ENCODE assay signal across 35 cellular contexts in genomic region chr20:60486345-60486744, GRCh38.
"Had no signal": no experiment of that assay in that cellular context is flagged by ENCODE, and none has a peak within 500 bp of the region (broad histone marks: within the 10 kb centered on the region; RNA-seq: fewer than 3 reads in every experiment).

No MANE protein-coding gene starts in this region.

- H3K4me1 ChIP-seq: Peyer's patch, SJSA1 had no signal

- H3K36me3 ChIP-seq: Peyer's patch, SJSA1 had no signal

- H3K27ac Mint-ChIP-seq: activated B cell treated with CpG ODN at 0.5 μM for 24 hours; activated CD4-positive, alpha-beta memory T cell treated with anti-CD3 and anti-CD28 coated beads for 36 hours; activated CD8-positive, alpha-beta memory T cell treated with anti-CD3 and anti-CD28 coated beads, Interleukin-2, amount 10 ng/mL, durations not matched to agents 7 days and 5 days; activated naive CD4-positive, alpha-beta T cell treated with anti-CD3 and anti-CD28 coated beads, Interleukin-2, amount 10 ng/mL, durations not matched to agents 7 days and 5 days; activated naive CD8-positive, alpha-beta T cell treated with anti-CD3 and anti-CD28 coated beads for 36 hours had no signal

- H3K36me3 Mint-ChIP-seq: activated CD4-positive, alpha-beta memory T cell treated with anti-CD3 and anti-CD28 coated beads for 36 hours; activated CD8-positive, alpha-beta memory T cell treated with anti-CD3 and anti-CD28 coated beads, Interleukin-2, amount 10 ng/mL, durations not matched to agents 7 days and 5 days; activated naive CD4-positive, alpha-beta T cell treated with anti-CD3 and anti-CD28 coated beads, Interleukin-2, amount 10 ng/mL, durations not matched to agents 7 days and 5 days; activated naive CD8-positive, alpha-beta T cell treated with anti-CD3 and anti-CD28 coated beads for 36 hours had no signal

- H3K27ac ChIP-seq: Peyer's patch, SJSA1, VCaP had no signal

- H3K4me3 Mint-ChIP-seq: activated B cell treated with CpG ODN at 0.5 μM for 24 hours; activated CD4-positive, alpha-beta memory T cell treated with anti-CD3 and anti-CD28 coated beads for 36 hours; activated CD8-positive, alpha-beta memory T cell treated with anti-CD3 and anti-CD28 coated beads, Interleukin-2, amount 10 ng/mL, durations not matched to agents 7 days and 5 days; activated naive CD4-positive, alpha-beta T cell treated with anti-CD3 and anti-CD28 coated beads, Interleukin-2, amount 10 ng/mL, durations not matched to agents 7 days and 5 days; activated naive CD8-positive, alpha-beta T cell treated with anti-CD3 and anti-CD28 coated beads for 36 hours had no signal

- H3K9me3 Mint-ChIP-seq: activated CD4-positive, alpha-beta memory T cell treated with anti-CD3 and anti-CD28 coated beads for 36 hours; activated naive CD4-positive, alpha-beta T cell treated with anti-CD3 and anti-CD28 coated beads, Interleukin-2, amount 10 ng/mL, durations not matched to agents 7 days and 5 days; activated naive CD8-positive, alpha-beta T cell treated with anti-CD3 and anti-CD28 coated beads for 36 hours had no signal

- DNase-seq: activated B cell treated with CpG ODN at 0.5 μM for 24 hours; activated CD4-positive, alpha-beta memory T cell treated with anti-CD3 and anti-CD28 coated beads for 36 hours; activated CD4-positive, alpha-beta T cell treated with anti-CD3 and anti-CD28 coated beads for 4 hours; activated CD4-positive, alpha-beta T cell treated with anti-CD3 and anti-CD28 coated beads, Interleukin-2, amount 50 U/mL, for 1 hour; activated CD4-positive, CD25-positive, alpha-beta regulatory T cell treated with anti-CD3 and anti-CD28 coated beads, Interleukin-2, amount 50 U/mL, for 72 hours; activated CD8-positive, alpha-beta memory T cell treated with anti-CD3 and anti-CD28 coated beads for 24 hours; activated CD8-positive, alpha-beta memory T cell treated with anti-CD3 and anti-CD28 coated beads, Interleukin-2, amount 10 ng/mL, durations not matched to agents 7 days and 5 days; activated CD8-positive, alpha-beta memory T cell treated with anti-CD3 and anti-CD28 coated beads, Interleukin-2, amount 50 U/mL, for 48 hours; activated effector memory CD4-positive, alpha-beta T cell treated with Interleukin-2 at 50 U/mL for 16 hours; activated naive CD4-positive, alpha-beta T cell treated with anti-CD3 and anti-CD28 coated beads, Interleukin-2, amount 10 ng/mL, durations not matched to agents 7 days and 5 days; activated naive CD8-positive, alpha-beta T cell treated with anti-CD3 and anti-CD28 coated beads for 36 hours; activated T-cell treated with anti-CD3 and anti-CD28 coated beads, Interleukin-2, amount 50 U/mL, for 48 hours; amniotic stem cell; aorta; Karpas-422; NCI-H1048; NCI-H1436; NCI-H1694 treated with DMSO at 0.1 percent for 48 hours; NCI-H2029 treated with DMSO at 0.1 percent for 48 hours; NCI-H2107; NCI-H2171; NCI-H510A; NCI-H526; NCI-H748 treated with DMSO at 0.1 percent for 48 hours; NK-92 treated with Interleukin-12 subunit alpha and Interleukin-12 subunit beta, amount 100 ng/mL, for 24 hours; PC-3; Peyer's patch; RPMI8226; SHP77 treated with DMSO at 0.1 percent for 48 hours; SW 1271; T-helper 1 cell; T-helper 2 cell; T-helper 9 cell had no signal

- H3K9me3 ChIP-seq: Peyer's patch, SJSA1 had no signal

- H3K27me3 Mint-ChIP-seq: activated B cell treated with CpG ODN at 0.5 μM for 24 hours; activated CD4-positive, alpha-beta memory T cell treated with anti-CD3 and anti-CD28 coated beads for 36 hours; activated CD8-positive, alpha-beta memory T cell treated with anti-CD3 and anti-CD28 coated beads, Interleukin-2, amount 10 ng/mL, durations not matched to agents 7 days and 5 days had no signal

- H3K27me3 ChIP-seq: Peyer's patch, SJSA1 had no signal

- H3K4me3 ChIP-seq: Peyer's patch, SJSA1 had no signal

- ATAC-seq: activated CD8-positive, alpha-beta memory T cell treated with anti-CD3 and anti-CD28 coated beads, Interleukin-2, amount 10 ng/mL, durations not matched to agents 7 days and 5 days; PC-3 had no signal

- H3K4me1 Mint-ChIP-seq: activated B cell treated with CpG ODN at 0.5 μM for 24 hours; activated CD8-positive, alpha-beta memory T cell treated with anti-CD3 and anti-CD28 coated beads, Interleukin-2, amount 10 ng/mL, durations not matched to agents 7 days and 5 days; activated naive CD4-positive, alpha-beta T cell treated with anti-CD3 and anti-CD28 coated beads, Interleukin-2, amount 10 ng/mL, durations not matched to agents 7 days and 5 days; activated naive CD8-positive, alpha-beta T cell treated with anti-CD3 and anti-CD28 coated beads for 36 hours had no signal
